In genomic region chr9:64012014-64012413, GRCh38 we compare ENCODE assay signal across 2 cellular contexts.
DNase-seq lines count a peak whose midpoint lies in the region; TF ChIP-seq lines count a peak whose summit lies in the region.
"Not testable (repeated sequence)": the region's sequence is repeated elsewhere in the genome, so short reads cannot be mapped to it uniquely, and the experiment has no call there.

No MANE protein-coding gene starts in this region.

- H3K4me3 Mint-ChIP-seq in osteocyte (ENCODE audit: unreplicated experiment), result not testable (repeated sequence)

- not testable (repeated sequence) for H3K27me3 Mint-ChIP-seq in osteocyte (ENCODE audit: unreplicated experiment)

- H3K36me3 Mint-ChIP-seq in osteocyte (ENCODE audit: unreplicated experiment), result not testable (repeated sequence)

- H3K4me1 Mint-ChIP-seq in osteocyte (ENCODE audit: unreplicated experiment), result not testable (repeated sequence)

- peak; percentile 55 for DNase-seq in mesenteric fat pad (ENCODE audit: low spot score)
- DNase-seq in osteocyte (ENCODE audit: extremely low spot score, unreplicated experiment), result peak; percentile 72

- H3K27ac Mint-ChIP-seq in osteocyte (ENCODE audit: unreplicated experiment), result not testable (repeated sequence)

- not testable (repeated sequence) for TF ChIP-seq CTCF in osteocyte (IDR thresholded peaks at IDR 0.05)

- H3K9me3 Mint-ChIP-seq in osteocyte (ENCODE audit: unreplicated experiment), result not testable (repeated sequence)
